In the genomic region with DNA sequence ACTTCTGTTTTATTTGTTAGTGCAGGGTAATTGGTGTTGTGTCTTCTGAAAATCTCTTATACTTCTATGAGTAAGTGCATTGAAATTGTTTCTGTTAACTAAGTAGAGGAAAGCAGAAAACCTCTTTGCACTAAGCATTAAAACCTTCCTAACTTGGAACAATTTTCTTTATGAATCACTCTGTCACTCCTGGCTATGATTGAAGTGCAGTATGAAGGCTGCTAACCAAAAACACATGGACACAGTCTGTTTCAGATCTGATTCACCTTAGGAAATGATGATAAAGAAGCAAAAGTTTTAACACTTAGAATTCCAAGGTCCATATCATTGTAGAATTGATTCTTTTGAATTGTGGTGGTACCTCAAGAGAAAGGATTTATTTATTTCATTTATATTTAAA, we compare ENCODE assay signal across 21 cellular contexts. TPM values are rescaled to one million over a fixed set of nuclear protein-coding genes. Genes with fewer than 3 reads are reported as not detected.
DNase-seq lines count a peak whose midpoint lies in the region; ATAC-seq and TF ChIP-seq lines count a peak whose summit lies in the region.
"Had no signal": no experiment of that assay in that cellular context is flagged by ENCODE, and none has a peak within 500 bp of the region (broad histone marks: within the 10 kb centered on the region; RNA-seq: fewer than 3 reads in every experiment).

No MANE protein-coding gene starts in this region.

- no peak overlapping the region for H3K27ac Mint-ChIP-seq in activated T-helper 17 cell treated with anti-CD3 and anti-CD28 coated beads, Interleukin-2, amount 50 U/mL, for 72 hours
- H3K27ac Mint-ChIP-seq: activated naive CD8-positive, alpha-beta T cell treated with anti-CD3 and anti-CD28 coated beads for 36 hours; naive thymus-derived CD8-positive, alpha-beta T cell had no signal

- TF ChIP-seq CTCF in astrocyte of the spinal cord (IDR thresholded peaks at IDR 0.05; ENCODE audit: low read depth, low read length), result no peak

- H3K9me3 Mint-ChIP-seq in activated T-helper 17 cell treated with anti-CD3 and anti-CD28 coated beads, Interleukin-2, amount 50 U/mL, for 72 hours, result no peaks in the 10 kb centered on the region
- H3K9me3 Mint-ChIP-seq: activated naive CD8-positive, alpha-beta T cell treated with anti-CD3 and anti-CD28 coated beads for 36 hours; central memory CD8-positive, alpha-beta T cell had no signal

- ATAC-seq in activated T-helper 17 cell treated with anti-CD3 and anti-CD28 coated beads, Interleukin-2, amount 50 U/mL, for 72 hours (replicated peaks), result no peak
- ATAC-seq: naive thymus-derived CD8-positive, alpha-beta T cell; psoas muscle; stimulated activated naive CD8-positive, alpha-beta T cell treated with anti-CD3 and anti-CD28 coated beads, Interleukin-15, Interleukin-2, amounts not matched to agents 100 U/mL and 50 U/mL, for 24 hours; upper lobe of right lung had no signal

- no peaks in the 10 kb centered on the region for H3K4me1 Mint-ChIP-seq in activated T-helper 17 cell treated with anti-CD3 and anti-CD28 coated beads, Interleukin-2, amount 50 U/mL, for 72 hours
- H3K4me1 Mint-ChIP-seq: activated naive CD8-positive, alpha-beta T cell treated with anti-CD3 and anti-CD28 coated beads for 36 hours; central memory CD8-positive, alpha-beta T cell; naive thymus-derived CD8-positive, alpha-beta T cell had no signal

- DNase-seq in AG08395 (ENCODE audit: low spot score), result peak; percentile 54
- peak; percentile 63 for DNase-seq in HT1080 (ENCODE audit: low read depth)
- peak; percentile 72 for DNase-seq in astrocyte of the spinal cord (ENCODE audit: low read depth, low spot score)
- DNase-seq in kidney glomerular epithelial cell (lab: John Stamatoyannopoulos, UW), result peak; percentile 73
- DNase-seq in caudate nucleus (lab: John Stamatoyannopoulos, UW), result no peak
- no peak for DNase-seq in T-helper 2 cell
- DNase-seq in NCI-H1417 (lab: John Stamatoyannopoulos, UW), result no peak
- DNase-seq: activated CD4-positive, alpha-beta T cell treated with anti-CD3 and anti-CD28 coated beads, Interleukin-2, amount 50 U/mL, for 4 hours; activated naive CD8-positive, alpha-beta T cell treated with anti-CD3 and anti-CD28 coated beads for 36 hours; effector memory CD4-positive, alpha-beta T cell; H7; naive thymus-derived CD8-positive, alpha-beta T cell; NCI-H2029 treated with DMSO at 0.1 percent for 48 hours; NCI-H524 treated with DMSO at 0.1 percent for 48 hours; OCI-M1; psoas muscle; stimulated activated naive CD8-positive, alpha-beta T cell treated with anti-CD3 and anti-CD28 coated beads, Interleukin-15, Interleukin-2, amounts not matched to agents 100 U/mL and 50 U/mL, for 24 hours; upper lobe of right lung had no signal

- in situ Hi-C loops in astrocyte of the spinal cord (cut with HindIII; ENCODE audit: low sequenced_read_pairs), result no loop called here

- H3K4me3 ChIP-seq in astrocyte of the spinal cord (ENCODE audit: low read depth, low read length), result no peak overlapping the region
- H3K4me3 ChIP-seq: lung, psoas muscle, upper lobe of right lung had no signal

- no peaks in the 10 kb centered on the region for H3K36me3 Mint-ChIP-seq in activated T-helper 17 cell treated with anti-CD3 and anti-CD28 coated beads, Interleukin-2, amount 50 U/mL, for 72 hours (ENCODE audit: low read depth)
- H3K36me3 Mint-ChIP-seq: activated naive CD8-positive, alpha-beta T cell treated with anti-CD3 and anti-CD28 coated beads for 36 hours; naive thymus-derived CD8-positive, alpha-beta T cell had no signal

- peaks cover 27% of the 10 kb centered on the region for H3K27me3 Mint-ChIP-seq in activated T-helper 17 cell treated with anti-CD3 and anti-CD28 coated beads, Interleukin-2, amount 50 U/mL, for 72 hours

- no peak overlapping the region for H3K27ac ChIP-seq in caudate nucleus (ENCODE audit: low read depth, low read length)
- H3K27ac ChIP-seq: psoas muscle, upper lobe of right lung had no signal

- H3K4me3 Mint-ChIP-seq in activated T-helper 17 cell treated with anti-CD3 and anti-CD28 coated beads, Interleukin-2, amount 50 U/mL, for 72 hours, result no peak overlapping the region
- H3K4me3 Mint-ChIP-seq: activated naive CD8-positive, alpha-beta T cell treated with anti-CD3 and anti-CD28 coated beads for 36 hours; central memory CD8-positive, alpha-beta T cell; naive thymus-derived CD8-positive, alpha-beta T cell had no signal

RNA-seq across cellular contexts. Expression of a gene that starts 41.9 kb away (rescaled TPM):
- 108 and 124 TPM in 2 replicates for total RNA-seq in HT1080 (2014; rRNA removed; shearing (Covaris generic))
- 65.3 and 90.5 TPM in 2 replicates for polyA plus RNA-seq in HT1080 (2015; cell fraction: cytosol; rRNA removed)
- 142 TPM in 2 replicates for polyA plus RNA-seq in HT1080 (2015; cell fraction: nucleus; rRNA removed)
- 1 to 10 TPM in 1 of 2 donors, under 1 TPM in 1; 0.08 to 1.6 TPM for total RNA-seq in activated T-helper 17 cell treated with anti-CD3 and anti-CD28 coated beads, Interleukin-2, amount 50 U/mL, for 72 hours
- total RNA-seq: naive thymus-derived CD8-positive, alpha-beta T cell had no signal
- polyA plus RNA-seq: naive thymus-derived CD8-positive, alpha-beta T cell had no signal

Comparison
In these comparisons a context has a peak if more than half of its experiments do, and no peak if none do; other contexts are left out.
1. DNase-seq: peak in AG08395 (single experiment), HT1080 (single experiment), astrocyte of the spinal cord (single experiment) and kidney glomerular epithelial cell (single experiment); none in caudate nucleus (0 of 61), T-helper 2 cell (0 of 5) and NCI-H1417 (0 of 3).
2. RNA of a gene that starts 41.9 kb away (total RNA-seq): 108 to 124 TPM in HT1080; 0.08 to 1.6 TPM in activated T-helper 17 cell treated with anti-CD3 and anti-CD28 coated beads, Interleukin-2, amount 50 U/mL, for 72 hours; every median in the first group is over 10 times any median in the second.